Comparison of ENCODE assay signal across 8 cellular contexts in the genomic region with DNA sequence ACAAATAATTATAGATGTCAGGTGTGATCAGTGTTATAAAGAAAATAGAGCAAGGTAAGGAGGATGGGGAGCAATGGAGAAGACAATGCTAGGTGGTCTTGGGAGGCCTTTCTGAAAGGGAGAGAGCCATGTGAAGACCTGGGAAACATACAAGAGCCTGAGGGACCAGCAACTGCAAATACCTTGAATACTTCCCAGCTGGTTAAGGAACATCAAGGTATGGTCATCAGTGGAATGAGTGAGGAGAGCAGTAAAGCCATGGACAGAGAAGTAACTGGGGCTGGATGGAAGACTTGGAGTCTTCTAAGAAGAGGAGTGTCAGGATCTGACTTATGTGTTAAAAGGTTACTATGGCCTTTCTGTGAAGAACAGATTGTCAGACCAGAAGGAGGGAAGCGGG.
"Had no signal": no experiment of that assay in that cellular context is flagged by ENCODE, and none has a peak within 500 bp of the region (broad histone marks: within the 10 kb centered on the region; RNA-seq: fewer than 3 reads in every experiment).

No MANE protein-coding gene starts in this region.

- H3K27ac ChIP-seq: GM23248 had no signal

- H3K36me3 ChIP-seq: HAP-1 had no signal

- DNase-seq: GM23248, GOT3, H7, H9, HCEC 1CT, HFFc6 had no signal

- H3K4me2 ChIP-seq: GM23338 had no signal

- H3K4me3 ChIP-seq: GM23248, GM23338, HAP-1 had no signal

- H2AFZ ChIP-seq: GM23248, GM23338 had no signal

- H3K9ac ChIP-seq: GM23248 had no signal

- H3K4me1 ChIP-seq: HAP-1 had no signal

- H3K9me3 ChIP-seq: HAP-1 had no signal
